In the genomic region with DNA sequence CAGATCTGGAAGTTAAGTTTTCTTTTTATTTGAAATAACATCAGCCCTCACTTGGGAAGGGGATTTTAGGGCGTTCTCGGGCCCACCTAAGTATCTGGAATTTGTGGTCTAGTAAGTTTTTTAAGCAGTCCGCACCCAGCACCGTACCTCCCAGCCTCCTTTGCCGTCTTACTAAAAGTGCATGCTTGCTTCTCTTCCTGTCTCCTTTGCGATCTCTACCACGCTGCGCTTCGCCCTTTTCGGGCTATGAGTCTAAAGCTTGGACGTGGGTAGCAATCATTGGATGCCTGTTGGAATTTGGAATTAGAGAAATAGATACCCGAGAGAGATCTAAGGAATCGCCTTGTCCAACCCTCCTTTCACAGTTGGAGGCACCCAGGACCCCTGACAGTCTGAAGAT, we compare ENCODE assay signal across 8 cellular contexts. TPM values are rescaled to one million over a fixed set of nuclear protein-coding genes. Genes with fewer than 3 reads are reported as not detected.
DNase-seq lines count a peak whose midpoint lies in the region; ATAC-seq and TF ChIP-seq lines count a peak whose summit lies in the region.

No MANE protein-coding gene starts in this region.

- H3K36me3 Mint-ChIP-seq in brain, result no peaks in the 10 kb centered on the region

- H3K9me3 ChIP-seq in SK-N-SH, result no peaks in the 10 kb centered on the region
- H3K9me3 ChIP-seq in subcutaneous abdominal adipose tissue (ENCODE audit: control insufficient read depth in 5 of 5, low read length in 5 of 5), result no peaks in the 10 kb centered on the region

- H3K36me3 ChIP-seq in SK-N-SH (replicated peaks in 1 of 2; ENCODE audit: control insufficient read depth in 1 of 2, insufficient read depth in 2 of 2, low read length in 1 of 2), result peaks cover 0 to 2% of the 10 kb centered on the region in 2 experiments
- H3K36me3 ChIP-seq in subcutaneous abdominal adipose tissue (ENCODE audit: control insufficient read depth in 5 of 5, insufficient read depth in 5 of 5, low read length in 5 of 5), result no peaks in the 10 kb centered on the region

- TF ChIP-seq EP300 in SK-N-SH (IDR thresholded peaks at IDR 0.05; ENCODE audit: borderline replicate concordance in 1 of 2, low read depth in 1 of 2, low read length in 1 of 2), result no peak

- no peak for DNase-seq in SK-N-SH
- DNase-seq in kidney tubule cell (ENCODE audit: low spot score), result peak; percentile 38
- no peak for DNase-seq in Kasumi-1 (lab: John Stamatoyannopoulos, UW)
- DNase-seq in DMS 273 (lab: John Stamatoyannopoulos, UW; ENCODE audit: unreplicated experiment), result no peak

- H3F3A ChIP-seq in SK-N-SH (replicated peaks; ENCODE audit: insufficient read depth), result peaks cover 16% of the 10 kb centered on the region

- peaks cover 16% of the 10 kb centered on the region for H3K27me3 Mint-ChIP-seq in brain

- peak overlapping the region; percentile 61 to 87 for H3K4me3 ChIP-seq in SK-N-SH (ENCODE audit: low read depth in 2 of 2, low read length in 1 of 2)
- peak overlapping the region in 4 of 5 donors; percentile 29 to 61 (median 56) for H3K4me3 ChIP-seq in subcutaneous abdominal adipose tissue (ENCODE audit: low read depth in 1 of 5, low read length in 5 of 5)

- H3K9ac ChIP-seq in SK-N-SH (peak overlapping the region; percentile 89), subcutaneous abdominal adipose tissue (ENCODE audit: low read length in 5 of 5) (no peak overlapping the region)

- H3K9me3 Mint-ChIP-seq in brain, result no peaks in the 10 kb centered on the region

- peak overlapping the region; percentile 93 for H3K4me2 ChIP-seq in SK-N-SH

- peaks cover 0 to 11% of the 10 kb centered on the region in 2 experiments; a peak in 1 of 4 replicates for H3K4me1 ChIP-seq in SK-N-SH (ENCODE audit: control insufficient read depth in 1 of 2, insufficient read depth in 2 of 2, low read depth in 1 of 2, low read length in 1 of 2)
- H3K4me1 ChIP-seq in subcutaneous abdominal adipose tissue (ENCODE audit: control insufficient read depth in 5 of 5, insufficient read depth in 5 of 5, low read length in 5 of 5), result peaks cover 0 to 10% (median 9%) of the 10 kb centered on the region in 5 donors

- WGBS in SK-N-SH (ENCODE audit: low lambda C conversion rate), result 72% methylated on average over 13 of the region's 13 CpGs

- H3K9me2 ChIP-seq in SK-N-SH, result no peaks in the 10 kb centered on the region

- CTCF ChIA-PET in SK-N-SH (lab: Yijun Ruan, JAX), result interaction anchor here (0.6 to 2.4 kb wide), 8 partner anchors 9 to 328 kb away, joined by 3 to 13 read pairs (median 8); no protein-coding TSS in a partner anchor

- peak overlapping the region in 4 of 5 experiments; percentile 17 to 73 (median 48) for H3K27ac Mint-ChIP-seq in brain

- ATAC-seq in SK-N-SH treated with all-trans-retinoic acid at 6 μM for 48 hours, result no peak
- ATAC-seq in HG02870 (IDR thresholded peaks at IDR 0.05; ENCODE audit: unreplicated experiment), result no peak

- TF ChIP-seq RAD21 in SK-N-SH (IDR thresholded peaks at IDR 0.05; ENCODE audit: low read length), result no peak

- 0 out of 2 replicates have a peak overlapping the region, but pooled peaks have one; percentile 63 for H2AFZ ChIP-seq in SK-N-SH (ENCODE audit: low read depth)

- H3K4me3 Mint-ChIP-seq in brain, result peak overlapping the region; percentile 79 to 90 (median 83)

- POLR2A ChIA-PET in SK-N-SH (lab: Yijun Ruan, JAX), result no interaction called here

- no peak for TF ChIP-seq CTCF in SK-N-SH (IDR thresholded peaks at IDR 0.05)
- no peak for TF ChIP-seq CTCF in brain (conservative IDR thresholded peaks at IDR 0.05)

- H3K79me2 ChIP-seq in SK-N-SH (ENCODE audit: insufficient read depth), result peaks cover 57% of the 10 kb centered on the region

- no peaks in the 10 kb centered on the region for H4K20me1 ChIP-seq in SK-N-SH (ENCODE audit: insufficient read depth)

- H3K27ac ChIP-seq in SK-N-SH (ENCODE audit: low read depth in 2 of 2, low read length in 1 of 2), result peak overlapping the region in 1 of 2 experiments; percentile 78; a peak in 2 of 4 replicates
- H3K27ac ChIP-seq in subcutaneous abdominal adipose tissue (ENCODE audit: low read depth, low read length), result no peak overlapping the region

- H3K4me1 Mint-ChIP-seq in brain, result peaks cover 65% of the 10 kb centered on the region

- no peaks in the 10 kb centered on the region for H3K27me3 ChIP-seq in SK-N-SH (ENCODE audit: insufficient read depth)
- H3K27me3 ChIP-seq in subcutaneous abdominal adipose tissue (ENCODE audit: control insufficient read depth in 5 of 5, insufficient read depth in 4 of 5, low read length in 5 of 5), result peaks cover 4 to 26% (median 12%) of the 10 kb centered on the region in 5 donors

TF ChIP-seq in SK-N-SH, 30 proteins besides CTCF, POLR2A, EP300 and RAD21 (continues in another document):
- TF ChIP-seq SMC3 (IDR thresholded peaks at IDR 0.05; ENCODE audit: low read depth, low read length) (no peak), MEF2A (IDR thresholded peaks at IDR 0.05; ENCODE audit: borderline replicate concordance, low read depth) (no peak), FOXJ3 (CRISPR knock-in tag; IDR thresholded peaks at IDR 0.05) (no peak), TCF12 (IDR thresholded peaks at IDR 0.05) (no peak), NFIC (IDR thresholded peaks at IDR 0.05; ENCODE audit: borderline replicate concordance) (no peak)
- TF ChIP-seq, protein P1, sequence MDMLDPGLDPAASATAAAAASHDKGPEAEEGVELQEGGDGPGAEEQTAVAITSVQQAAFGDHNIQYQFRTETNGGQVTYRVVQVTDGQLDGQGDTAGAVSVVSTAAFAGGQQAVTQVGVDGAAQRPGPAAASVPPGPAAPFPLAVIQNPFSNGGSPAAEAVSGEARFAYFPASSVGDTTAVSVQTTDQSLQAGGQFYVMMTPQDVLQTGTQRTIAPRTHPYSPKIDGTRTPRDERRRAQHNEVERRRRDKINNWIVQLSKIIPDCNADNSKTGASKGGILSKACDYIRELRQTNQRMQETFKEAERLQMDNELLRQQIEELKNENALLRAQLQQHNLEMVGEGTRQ (IDR thresholded peaks at IDR 0.05; ENCODE audit: borderline replicate concordance, low read depth, low read length), result no peak

TF ChIP-seq in SK-N-SH treated with all-trans-retinoic acid at 6 μM for 48 hours, 23 proteins besides CTCF, POLR2A, EP300 and RAD21:
- TF ChIP-seq, protein P2, sequence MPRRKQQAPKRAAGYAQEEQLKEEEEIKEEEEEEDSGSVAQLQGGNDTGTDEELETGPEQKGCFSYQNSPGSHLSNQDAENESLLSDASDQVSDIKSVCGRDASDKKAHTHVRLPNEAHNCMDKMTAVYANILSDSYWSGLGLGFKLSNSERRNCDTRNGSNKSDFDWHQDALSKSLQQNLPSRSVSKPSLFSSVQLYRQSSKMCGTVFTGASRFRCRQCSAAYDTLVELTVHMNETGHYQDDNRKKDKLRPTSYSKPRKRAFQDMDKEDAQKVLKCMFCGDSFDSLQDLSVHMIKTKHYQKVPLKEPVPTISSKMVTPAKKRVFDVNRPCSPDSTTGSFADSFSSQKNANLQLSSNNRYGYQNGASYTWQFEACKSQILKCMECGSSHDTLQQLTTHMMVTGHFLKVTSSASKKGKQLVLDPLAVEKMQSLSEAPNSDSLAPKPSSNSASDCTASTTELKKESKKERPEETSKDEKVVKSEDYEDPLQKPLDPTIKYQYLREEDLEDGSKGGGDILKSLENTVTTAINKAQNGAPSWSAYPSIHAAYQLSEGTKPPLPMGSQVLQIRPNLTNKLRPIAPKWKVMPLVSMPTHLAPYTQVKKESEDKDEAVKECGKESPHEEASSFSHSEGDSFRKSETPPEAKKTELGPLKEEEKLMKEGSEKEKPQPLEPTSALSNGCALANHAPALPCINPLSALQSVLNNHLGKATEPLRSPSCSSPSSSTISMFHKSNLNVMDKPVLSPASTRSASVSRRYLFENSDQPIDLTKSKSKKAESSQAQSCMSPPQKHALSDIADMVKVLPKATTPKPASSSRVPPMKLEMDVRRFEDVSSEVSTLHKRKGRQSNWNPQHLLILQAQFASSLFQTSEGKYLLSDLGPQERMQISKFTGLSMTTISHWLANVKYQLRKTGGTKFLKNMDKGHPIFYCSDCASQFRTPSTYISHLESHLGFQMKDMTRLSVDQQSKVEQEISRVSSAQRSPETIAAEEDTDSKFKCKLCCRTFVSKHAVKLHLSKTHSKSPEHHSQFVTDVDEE (CRISPR knock-in tag; IDR thresholded peaks at IDR 0.05), result no peak
- TF ChIP-seq ZNF8 (CRISPR knock-in tag; IDR thresholded peaks at IDR 0.05) (no peak), ZFP3 (CRISPR knock-in tag; IDR thresholded peaks at IDR 0.05) (no peak)
- TF ChIP-seq, protein P3, sequence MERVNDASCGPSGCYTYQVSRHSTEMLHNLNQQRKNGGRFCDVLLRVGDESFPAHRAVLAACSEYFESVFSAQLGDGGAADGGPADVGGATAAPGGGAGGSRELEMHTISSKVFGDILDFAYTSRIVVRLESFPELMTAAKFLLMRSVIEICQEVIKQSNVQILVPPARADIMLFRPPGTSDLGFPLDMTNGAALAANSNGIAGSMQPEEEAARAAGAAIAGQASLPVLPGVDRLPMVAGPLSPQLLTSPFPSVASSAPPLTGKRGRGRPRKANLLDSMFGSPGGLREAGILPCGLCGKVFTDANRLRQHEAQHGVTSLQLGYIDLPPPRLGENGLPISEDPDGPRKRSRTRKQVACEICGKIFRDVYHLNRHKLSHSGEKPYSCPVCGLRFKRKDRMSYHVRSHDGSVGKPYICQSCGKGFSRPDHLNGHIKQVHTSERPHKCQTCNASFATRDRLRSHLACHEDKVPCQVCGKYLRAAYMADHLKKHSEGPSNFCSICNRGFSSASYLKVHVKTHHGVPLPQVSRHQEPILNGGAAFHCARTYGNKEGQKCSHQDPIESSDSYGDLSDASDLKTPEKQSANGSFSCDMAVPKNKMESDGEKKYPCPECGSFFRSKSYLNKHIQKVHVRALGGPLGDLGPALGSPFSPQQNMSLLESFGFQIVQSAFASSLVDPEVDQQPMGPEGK (CRISPR knock-in tag; IDR thresholded peaks at IDR 0.05; ENCODE audit: borderline replicate concordance), result no peak
TF ChIP-seq in SK-N-SH treated with all-trans-retinoic acid at 6 μM for 48 hours: peak in this region for 0.

RNA-seq across cellular contexts. Expression of a gene that starts 1.1 kb away (rescaled TPM):
- polyA plus RNA-seq in SK-N-SH (2012; rRNA removed) (64.8 and 79.1 TPM in 2 replicates), brain (ENCODE audit: insufficient read depth, low read depth, low replicate concordance) (3.2 TPM)
- 58.2 and 72.5 TPM in 2 replicates for polyA plus RNA-seq in SK-N-SH (2012; cell fraction: cytosol; rRNA removed)
- polyA plus RNA-seq in SK-N-SH (2012; cell fraction: nucleus; rRNA removed), result 76.8 and 79.3 TPM in 2 replicates

Comparison
In these comparisons a context has a peak if more than half of its experiments do, and no peak if none do; other contexts are left out.
1. RNA of a gene that starts 1.1 kb away (polyA plus RNA-seq): 58.2 to 79.3 TPM in SK-N-SH; 3.2 TPM in brain (single experiment); every median in the first group is over 10 times any median in the second.